8 cellular contexts compared by ENCODE assay signal in genomic region chr3:50971487-50971924, GRCh38.
DNase-seq lines count a peak whose midpoint lies in the region; ATAC-seq, FAIRE-seq and TF ChIP-seq lines count a peak whose summit lies in the region.

No MANE protein-coding gene starts in this region.

- no peaks in the 10 kb centered on the region for H4K20me1 ChIP-seq in H1 (replicated peaks in 1 of 2; ENCODE audit: control insufficient read depth in 1 of 2, insufficient read depth in 2 of 2, low read length in 2 of 2)

- no peak overlapping the region for H2BK15ac ChIP-seq in H1 (ENCODE audit: low read length)

- H3K36me3 Mint-ChIP-seq in nephron (ENCODE audit: low read depth) = no peaks in the 10 kb centered on the region

- peaks cover 0 to 2% of the 10 kb centered on the region in 2 experiments; a peak in 1 of 4 replicates for H3K9me3 ChIP-seq in H1 (ENCODE audit: insufficient read depth in 2 of 2, low read depth in 1 of 2, low read length in 1 of 2)

- DNase-seq in GM04504 (ENCODE audit: low read depth) = peak; percentile 6
- DNase-seq in NCI-H345 (lab: John Stamatoyannopoulos, UW) = peak; percentile 48
- peak; percentile 52 for DNase-seq in activated CD4-positive, alpha-beta T cell treated with anti-CD3 and anti-CD28 coated beads for 48 hours
- peak in 1 of 2 experiments; percentile 53 for DNase-seq in H1 (ENCODE audit: low read depth in 1 of 2, low spot score in 2 of 2)
- peak; percentile 66 for DNase-seq in urothelium cell line (ENCODE audit: low spot score)

- H3K79me1 ChIP-seq in H1 (ENCODE audit: low read depth, low read length) = 0 out of 2 replicates have a peak, but pooled peaks cover 2% of the 10 kb centered on the region

- H2AK5ac ChIP-seq in H1 (ENCODE audit: low read depth, low read length) = 0 out of 2 replicates have a peak overlapping the region, but pooled peaks have one; percentile 6

- no peak overlapping the region for H2BK12ac ChIP-seq in H1 (ENCODE audit: low read depth, low read length)

- H3K18ac ChIP-seq in H1 (ENCODE audit: extremely low read depth, low read length) = no peak overlapping the region

- H3K56ac ChIP-seq in H1 (replicated peaks; ENCODE audit: insufficient read length, low read depth, low read length) = no peak overlapping the region

- H3K27me3 ChIP-seq in H1 (replicated peaks in 1 of 4; ENCODE audit: control insufficient read depth in 3 of 4, extremely low read depth in 1 of 4, insufficient read depth in 3 of 4, low read length in 3 of 4) = no peaks in the 10 kb centered on the region

- no peak overlapping the region for H3K4me3 ChIP-seq in H1 (ENCODE audit: extremely low read depth in 1 of 4, insufficient read depth in 2 of 4, low read depth in 3 of 4, low read length in 4 of 4)

- H3K4me3 Mint-ChIP-seq in nephron = no peak overlapping the region

- H3K27me3 Mint-ChIP-seq in nephron (ENCODE audit: low read depth) = no peaks in the 10 kb centered on the region

- CTCF ChIA-PET in H1 (lab: Charles Lee; ENCODE audit: partially characterized antibody) = interaction anchor here (0.5 to 3.3 kb wide), 55 partner anchors 10 to 657 kb away, joined by 3 to 19 read pairs (median 4); partner anchors contain the start of genes MANF and MAPKAPK3

- no peak overlapping the region for H3K14ac ChIP-seq in H1 (ENCODE audit: insufficient read length)

- no peak overlapping the region for H3K9ac ChIP-seq in H1 (replicated peaks in 1 of 4; ENCODE audit: extremely low read depth in 1 of 4, low read depth in 3 of 4, low read length in 3 of 4)

- no peaks in the 10 kb centered on the region for H3K23me2 ChIP-seq in H1 (ENCODE audit: low read depth, low read length)

- H3K79me2 ChIP-seq in H1 (ENCODE audit: control insufficient read depth in 1 of 2, insufficient read depth in 2 of 2, low read length in 2 of 2) = no peaks in the 10 kb centered on the region

- no peak for TF ChIP-seq EP300 in H1 (IDR thresholded peaks at IDR 0.05; ENCODE audit: borderline replicate concordance in 1 of 2, low read depth in 2 of 2, low read length in 2 of 2)

- H4K8ac ChIP-seq in H1 (ENCODE audit: extremely low read depth, insufficient read depth, low read length) = peak overlapping the region; percentile 86; the same call in 1 of the 2 replicates

- no peaks in the 10 kb centered on the region for H3K4me1 Mint-ChIP-seq in nephron

- no peak overlapping the region for H2BK5ac ChIP-seq in H1 (ENCODE audit: low read depth, low read length)

- no peak overlapping the region for H3K4ac ChIP-seq in H1 (replicated peaks; ENCODE audit: insufficient read length, low read depth, low read length)

- no peak overlapping the region for H2AFZ ChIP-seq in H1 (ENCODE audit: low read length)

- TF ChIP-seq CTCF in H1 (IDR thresholded peaks at IDR 0.05; ENCODE audit: control extremely low read depth in 1 of 3, insufficient read depth in 1 of 3, low read depth in 1 of 3, low read length in 3 of 3) (peak; percentile 57 to 92 (median 88)), nephron (IDR thresholded peaks at IDR 0.05; ENCODE audit: unreplicated experiment in 3 of 3) (peak; percentile 61 to 73 (median 71))

- FAIRE-seq in H1 (lab: Jason Lieb, UNC) (peak; percentile 94), urothelium cell line (lab: Jason Lieb, UNC) (no peak)

- TF ChIP-seq POLR2A in H1 (IDR thresholded peaks at IDR 0.05; ENCODE audit: control extremely low read depth in 1 of 2, low read depth in 2 of 2, low read length in 2 of 2) = no peak

- peak; percentile 93 to 99 for TF ChIP-seq RAD21 in H1 (IDR thresholded peaks at IDR 0.05 in 1 of 2, conservative IDR thresholded peaks at IDR 0.05 in 1 of 2; ENCODE audit: low read depth in 2 of 2, low read length in 2 of 2)

- no peak overlapping the region for H4K5ac ChIP-seq in H1 (ENCODE audit: insufficient read length, low read depth, low read length)

- H2BK120ac ChIP-seq in H1 (replicated peaks; ENCODE audit: low read depth, low read length) = no peak overlapping the region

- no peak overlapping the region for H3K27ac Mint-ChIP-seq in nephron

- no peak overlapping the region for H2BK20ac ChIP-seq in H1 (ENCODE audit: low read length)

- POLR2A ChIA-PET in H1 (lab: Charles Lee; ENCODE audit: partially characterized antibody) = interaction anchor here (0.9 kb wide), 1 partner anchor 129 kb away, joined by 3 read pairs; no protein-coding TSS in a partner anchor

- ATAC-seq in HG02571 (IDR thresholded peaks at IDR 0.05; ENCODE audit: unreplicated experiment) (peak; percentile 61), GM18861 (IDR thresholded peaks at IDR 0.05; ENCODE audit: unreplicated experiment) (no peak)

- peaks cover 8% of the 10 kb centered on the region for H3K9me3 Mint-ChIP-seq in nephron

- no peaks in the 10 kb centered on the region for H3K36me3 ChIP-seq in H1 (ENCODE audit: control insufficient read depth in 2 of 4, insufficient read depth in 4 of 4, low read length in 3 of 4)

- H3K4me2 ChIP-seq in H1 (ENCODE audit: insufficient read depth in 1 of 2, low read depth in 2 of 2, low read length in 2 of 2) = no peak overlapping the region

- no peaks in the 10 kb centered on the region for H3K4me1 ChIP-seq in H1 (replicated peaks in 1 of 4; ENCODE audit: control insufficient read depth in 3 of 4, insufficient read depth in 4 of 4, low read length in 3 of 4)

- 43% methylated on average over 3 of the region's 3 CpGs; no CpG with 5 or more reads in 1 of the 2 experiments for WGBS in H1 (ENCODE audit: extremely low coverage in 1 of 2, insufficient coverage in 1 of 2, insufficient read length in 1 of 2, insufficient replicate concordance in 2 of 2, low coverage in 1 of 2, low lambda C conversion rate in 2 of 2, missing lambda C conversion rate in 1 of 2), 2 experiments

- no peak overlapping the region for H3K27ac ChIP-seq in H1 (ENCODE audit: low read depth, low read length)

- no peak overlapping the region for H4K91ac ChIP-seq in H1 (replicated peaks; ENCODE audit: insufficient read length, low read length)

- no peak overlapping the region for H3K23ac ChIP-seq in H1 (ENCODE audit: insufficient read length)

TF ChIP-seq in H1, 55 proteins besides CTCF, POLR2A, EP300 and RAD21:
- TF ChIP-seq TBP (IDR thresholded peaks at IDR 0.05; ENCODE audit: low read depth, low read length) (no peak), MAFK (IDR thresholded peaks at IDR 0.05; ENCODE audit: low read depth, low read length) (peak; percentile 85), TCF12 (IDR thresholded peaks at IDR 0.05; ENCODE audit: low read depth, low read length) (0 out of 2 replicates have a peak, but pooled peaks have one; percentile 38), SRF (IDR thresholded peaks at IDR 0.05; ENCODE audit: low read depth, low read length) (no peak)
